Comparison of ENCODE assay signal across 8 cellular contexts in genomic region chr9:14313951-14314423, GRCh38. TPM values are rescaled to one million over a fixed set of nuclear protein-coding genes. Genes with fewer than 3 reads are reported as not detected.
DNase-seq lines count a peak whose midpoint lies in the region; ATAC-seq and TF ChIP-seq lines count a peak whose summit lies in the region.

Gene NFIB, minus strand, starts transcription at chr9:14314141. Its CDS starts 630 bp downstream, at chr9:14313511.

- DNase-seq in AG08396 (ENCODE audit: low spot score) (peak; percentile 42), GM23338 (ENCODE audit: low spot score) (peak; percentile 79), epithelial cell of proximal tubule (ENCODE audit: low read depth) (no peak), mucosa of gallbladder (ENCODE audit: low spot score) (peak; percentile 16), upper lobe of right lung (peak; percentile 76), SIG-M5 treated with dmso at 0.1 percent for 504 hours (lab: John Stamatoyannopoulos, UW; ENCODE audit: unreplicated experiment) (no peak)

- H3K4me3 ChIP-seq in GM23338 (peak within 1 kb of the TSS; percentile 85), epithelial cell of proximal tubule (ENCODE audit: low read depth, low read length) (peak within 1 kb of the TSS; percentile 72), upper lobe of right lung (peak within 1 kb of the TSS; percentile 73)

- H3K36me3 ChIP-seq in GM23338 (ENCODE audit: insufficient read depth) (no peaks in the 10 kb centered on the region), upper lobe of right lung (no peaks in the 10 kb centered on the region)

- peaks cover 51% of the 10 kb centered on the region for H3K27me3 ChIP-seq in GM23338 (ENCODE audit: insufficient read depth)
- H3K27me3 ChIP-seq in upper lobe of right lung, result no peaks in the 10 kb centered on the region

- peaks cover 33% of the 10 kb centered on the region for H3K79me2 ChIP-seq in GM23338 (replicated peaks; ENCODE audit: insufficient read depth)

- H3K4me1 ChIP-seq in GM23338 (ENCODE audit: insufficient read depth), result peaks cover 39% of the 10 kb centered on the region
- H3K4me1 ChIP-seq in upper lobe of right lung, result peaks cover 24% of the 10 kb centered on the region

- H3K36me3 Mint-ChIP-seq in GM23338 (ENCODE audit: low read depth), result peaks cover 2% of the 10 kb centered on the region; the same call in 1 of the 3 replicates

- H3K9me3 Mint-ChIP-seq in GM23338, result peaks cover 4% of the 10 kb centered on the region; the same call in 1 of the 3 replicates

- H3K9me3 ChIP-seq in upper lobe of right lung, result no peaks in the 10 kb centered on the region

- H3K27ac Mint-ChIP-seq in GM23338, result peak within 1 kb of the TSS; percentile 98

- H3K27me3 Mint-ChIP-seq in GM23338 (ENCODE audit: insufficient read depth, low read depth, poor library complexity), result peaks cover 48% of the 10 kb centered on the region

- TF ChIP-seq CTCF in GM23338 (conservative IDR thresholded peaks at IDR 0.05; ENCODE audit: low read depth in 2 of 2) (no peak), epithelial cell of proximal tubule (conservative IDR thresholded peaks at IDR 0.05; ENCODE audit: low read depth, low read length) (no peak), upper lobe of right lung (IDR thresholded peaks at IDR 0.05) (no peak)

- H4K20me1 ChIP-seq in GM23338 (replicated peaks; ENCODE audit: insufficient read depth), result no peaks in the 10 kb centered on the region

- ATAC-seq in GM23338 (peak; percentile 7), SK-N-SH treated with all-trans-retinoic acid at 6 μM for 48 hours (peak; percentile 1), upper lobe of right lung (peak; percentile 23), HG03469 (IDR thresholded peaks at IDR 0.05; ENCODE audit: unreplicated experiment) (no peak)

- H3K4me2 ChIP-seq in GM23338, result peak within 1 kb of the TSS; percentile 85

- H3K9me2 ChIP-seq in GM23338 (ENCODE audit: insufficient read depth), result no peaks in the 10 kb centered on the region

- peak within 1 kb of the TSS; percentile 89 for H3K4me3 Mint-ChIP-seq in GM23338

- intact Hi-C loops in upper lobe of right lung (cut with DNase I), result no loop called here

- H3K4me1 Mint-ChIP-seq in GM23338, result peaks cover 49% of the 10 kb centered on the region

- peak within 1 kb of the TSS; percentile 81 for H2AFZ ChIP-seq in GM23338

- peaks cover 10% of the 10 kb centered on the region; the same call in 1 of the 2 replicates for H3F3A ChIP-seq in GM23338 (replicated peaks; ENCODE audit: low read depth)

- peak within 1 kb of the TSS; percentile 83; the same call in 1 of the 2 replicates for H3K27ac ChIP-seq in GM23338 (ENCODE audit: low read depth)
- peak within 1 kb of the TSS; percentile 95 for H3K27ac ChIP-seq in upper lobe of right lung

TF ChIP-seq in GM23338, 12 proteins besides CTCF, POLR2A, EP300 and RAD21 (continues in another document):
- TF ChIP-seq ZNF114 (CRISPR knock-in tag; IDR thresholded peaks at IDR 0.05) (no peak), NANOG (IDR thresholded peaks at IDR 0.05; ENCODE audit: borderline replicate concordance) (no peak)

TF ChIP-seq in SK-N-SH treated with all-trans-retinoic acid at 6 μM for 48 hours, 23 proteins besides CTCF, POLR2A, EP300 and RAD21:
- no peak for TF ChIP-seq ESRRG (CRISPR knock-in tag; IDR thresholded peaks at IDR 0.05)
- no peak for TF ChIP-seq ARNTL (CRISPR knock-in tag; IDR thresholded peaks at IDR 0.05; ENCODE audit: borderline replicate concordance, low read depth)
- TF ChIP-seq RARB (CRISPR knock-in tag; IDR thresholded peaks at IDR 0.05), result no peak
- no peak for TF ChIP-seq ZC3H10 (CRISPR knock-in tag; IDR thresholded peaks at IDR 0.05)
- TF ChIP-seq ZFP30 (CRISPR knock-in tag; IDR thresholded peaks at IDR 0.05), result no peak
- no peak for TF ChIP-seq OSR1 (CRISPR knock-in tag; IDR thresholded peaks at IDR 0.05)
- no peak for TF ChIP-seq CSDC2 (CRISPR knock-in tag; IDR thresholded peaks at IDR 0.05)

RNA-seq across cellular contexts. Expression of gene NFIB, which starts in this region (rescaled TPM):
- 2.6 and 4.7 TPM in 2 replicates for total RNA-seq in GM23338 (2014; rRNA removed; shearing (Covaris generic))
- 2.4 and 3.9 TPM in 2 replicates for polyA plus RNA-seq in GM23338 (2016; fragmentation: Nextera tagmentation; extraction: Ambion mirVana)
- total RNA-seq in epithelial cell of proximal tubule (2.4 and 5.0 TPM in 2 replicates), mucosa of gallbladder (116 TPM), upper lobe of right lung (99.4 TPM)

Comparison
In these comparisons a context has a peak if more than half of its experiments do, and no peak if none do; other contexts are left out.
1. RNA of gene NFIB (total RNA-seq): 116 TPM in mucosa of gallbladder (single experiment) and 99.4 TPM in upper lobe of right lung (single experiment); 2.6 to 4.7 TPM in GM23338 and 2.4 to 5.0 TPM in epithelial cell of proximal tubule; every median in the first group is over 10 times any median in the second.
2. DNase-seq: peak in AG08396 (single experiment), GM23338 (single experiment), mucosa of gallbladder (single experiment) and upper lobe of right lung (single experiment); none in epithelial cell of proximal tubule (single experiment) and SIG-M5 treated with dmso at 0.1 percent for 504 hours (single experiment).
3. Peak in every context shown above with its lines, with median percentiles within 50 percentile points of each other: H3K4me3 ChIP-seq.